In genomic region chr10:119658274-119658673, GRCh38 we compare ENCODE assay signal across 1 cellular context.
A peak's percentile ranks its signal among the peaks of the same experiment; 100 is the strongest.
TF ChIP-seq lines count a peak whose summit lies in the region.

No MANE protein-coding gene starts in this region.

TF ChIP-seq in K562, 482 proteins besides CTCF, POLR2A, EP300 and RAD21 (continued from another document and continues in another):
- TF ChIP-seq ZNF592 (IDR thresholded peaks at IDR 0.05): peak; percentile 66
- TF ChIP-seq ZNF589 (CRISPR knock-in tag; IDR thresholded peaks at IDR 0.05; ENCODE audit: low read depth): no peak
- peak; percentile 64 for TF ChIP-seq MAX (CRISPR knock-in tag; IDR thresholded peaks at IDR 0.05)
- TF ChIP-seq USF2 (CRISPR knock-in tag; IDR thresholded peaks at IDR 0.05): no peak
- TF ChIP-seq KLF10 (CRISPR knock-in tag; IDR thresholded peaks at IDR 0.05): no peak
- no peak for TF ChIP-seq ZNF780A (CRISPR knock-in tag; IDR thresholded peaks at IDR 0.05)
- TF ChIP-seq ZNF316 (IDR thresholded peaks at IDR 0.05): peak; percentile 97
- TF ChIP-seq WHSC1 (IDR thresholded peaks at IDR 0.05; ENCODE audit: low read length): no peak
- peak; percentile 77 for TF ChIP-seq SMARCA4 (IDR thresholded peaks at IDR 0.05)
- TF ChIP-seq NEUROD1 (IDR thresholded peaks at IDR 0.05; ENCODE audit: borderline replicate concordance, low read depth, low read length, partially characterized antibody): no peak
- no peak for TF ChIP-seq MYNN (IDR thresholded peaks at IDR 0.05)
- TF ChIP-seq MYNN (CRISPR knock-in tag; IDR thresholded peaks at IDR 0.05): no peak
- no peak for TF ChIP-seq RERE (CRISPR knock-in tag; IDR thresholded peaks at IDR 0.05; ENCODE audit: borderline replicate concordance)
- TF ChIP-seq IRF1 (CRISPR knock-in tag; IDR thresholded peaks at IDR 0.05; ENCODE audit: borderline replicate concordance): no peak
- TF ChIP-seq KDM4B (IDR thresholded peaks at IDR 0.05; ENCODE audit: borderline replicate concordance in 2 of 2, low read depth in 1 of 2): no peak
- no peak for TF ChIP-seq XRCC5 (IDR thresholded peaks at IDR 0.05; ENCODE audit: low read depth, low read length)
- TF ChIP-seq HINFP (tag; conservative IDR thresholded peaks at IDR 0.05; ENCODE audit: low read depth): no peak
- TF ChIP-seq ARHGAP35 (IDR thresholded peaks at IDR 0.05; ENCODE audit: partially characterized antibody): no peak
- no peak for TF ChIP-seq RFX1 (IDR thresholded peaks at IDR 0.05)
- no peak for TF ChIP-seq ZNF384 (IDR thresholded peaks at IDR 0.05; ENCODE audit: low read depth, low read length)
- TF ChIP-seq ZBTB40 (IDR thresholded peaks at IDR 0.05): no peak
- TF ChIP-seq ZBTB40 (CRISPR knock-in tag; IDR thresholded peaks at IDR 0.05): no peak
- no peak for TF ChIP-seq ZBTB33 (CRISPR knock-in tag; IDR thresholded peaks at IDR 0.05)
- TF ChIP-seq SAFB (IDR thresholded peaks at IDR 0.05; ENCODE audit: borderline replicate concordance, low read depth, low read length): no peak
- TF ChIP-seq ZNF764 (CRISPR knock-in tag; IDR thresholded peaks at IDR 0.05; ENCODE audit: low read depth): no peak
- TF ChIP-seq SIN3A (IDR thresholded peaks at IDR 0.05; ENCODE audit: borderline replicate concordance in 2 of 2, control insufficient read depth in 1 of 2, low read depth in 2 of 2, low read length in 2 of 2): peak in 1 of 2 experiments; percentile 62; a peak in 1 of 4 replicates
- no peak for TF ChIP-seq FIP1L1 (IDR thresholded peaks at IDR 0.05; ENCODE audit: low read depth, low read length, poor library complexity, severe bottlenecking)
- peak; percentile 97 for TF ChIP-seq NFE2 (IDR thresholded peaks at IDR 0.05; ENCODE audit: low read depth)
